In the genomic region with DNA sequence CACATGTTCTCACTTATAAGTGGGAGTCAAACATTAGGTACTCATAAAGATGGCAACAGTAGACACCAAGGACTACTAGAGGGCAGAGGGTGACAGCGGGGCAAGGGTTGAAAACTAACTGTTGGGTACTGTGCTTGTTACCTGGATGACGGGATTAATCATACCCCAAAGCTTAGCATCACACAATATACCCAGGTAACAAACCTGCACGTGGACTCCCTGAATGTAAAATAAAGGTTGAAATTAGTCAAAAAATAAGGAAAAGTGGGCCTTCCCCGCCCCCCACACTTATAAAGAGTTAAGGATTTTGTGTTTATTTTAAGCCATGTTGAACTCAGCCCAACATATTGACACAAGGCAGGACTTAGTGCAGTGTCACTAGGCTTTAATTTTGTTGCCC, we compare ENCODE assay signal across 22 cellular contexts.
DNase-seq lines count a peak whose midpoint lies in the region; ATAC-seq and TF ChIP-seq lines count a peak whose summit lies in the region.
"Had no signal": no experiment of that assay in that cellular context is flagged by ENCODE, and none has a peak within 500 bp of the region (broad histone marks: within the 10 kb centered on the region; RNA-seq: fewer than 3 reads in every experiment).

No MANE protein-coding gene starts in this region.

- TF ChIP-seq CTCF in right atrium auricular region (IDR thresholded peaks at IDR 0.05) (no peak), endodermal cell (conservative IDR thresholded peaks at IDR 0.05) (no peak), mesothelial cell of epicardium (IDR thresholded peaks at IDR 0.05; ENCODE audit: unreplicated experiment) (no peak)

- H3K4me1 ChIP-seq in right atrium auricular region (no peaks in the 10 kb centered on the region), right cardiac atrium (ENCODE audit: control insufficient read depth, insufficient read depth, low read length) (peaks cover 2% of the 10 kb centered on the region), endodermal cell (ENCODE audit: control insufficient read depth, insufficient read depth, low read length) (no peaks in the 10 kb centered on the region)

- H3K27ac Mint-ChIP-seq in endodermal cell (no peak overlapping the region), immature natural killer cell (peak overlapping the region in 4 of 6 donors; percentile 28 to 71 (median 38)), mesothelial cell of epicardium (no peak overlapping the region)
- H3K27ac Mint-ChIP-seq: B cell; CD4-positive, alpha-beta T cell; CD8-positive, alpha-beta T cell had no signal

- H3K36me3 ChIP-seq in right atrium auricular region = no peaks in the 10 kb centered on the region
- no peaks in the 10 kb centered on the region for H3K36me3 ChIP-seq in endodermal cell (ENCODE audit: control insufficient read depth, insufficient read depth, low read length)
- H3K36me3 ChIP-seq: BLaER1 treated with 17β-estradiol and CSF1 and Interleukin-3, amounts not matched to agents 10 nM and 100 nM had no signal

- no peak for ATAC-seq in right cardiac atrium
- ATAC-seq: A549; CD8-positive, alpha-beta T cell; GM12878 had no signal

- no peak overlapping the region for H3K27ac ChIP-seq in right atrium auricular region
- H3K27ac ChIP-seq in right cardiac atrium (ENCODE audit: low read length) = no peak overlapping the region
- H3K27ac ChIP-seq in endodermal cell (ENCODE audit: low read depth, low read length) = no peak overlapping the region
- H3K27ac ChIP-seq: 22Rv1; A549; BLaER1 treated with 17β-estradiol and CSF1 and Interleukin-3, amounts not matched to agents 10 nM and 100 nM; C4-2B had no signal

- H3K36me3 Mint-ChIP-seq in endodermal cell (ENCODE audit: low read depth) (no peaks in the 10 kb centered on the region), immature natural killer cell (peaks cover 0 to 5% (median 0%) of the 10 kb centered on the region in 3 donors), mesothelial cell of epicardium (peaks cover 4% of the 10 kb centered on the region)

- intact Hi-C loops in right cardiac atrium (cut with DNase I) = no loop called here

- H3K4me1 Mint-ChIP-seq in endodermal cell (peaks cover 4% of the 10 kb centered on the region), immature natural killer cell (peaks cover 33 to 40% of the 10 kb centered on the region in 2 donors), mesothelial cell of epicardium (peaks cover 20% of the 10 kb centered on the region)
- H3K4me1 Mint-ChIP-seq: B cell had no signal

- H3K9me3 ChIP-seq in right atrium auricular region (no peaks in the 10 kb centered on the region), right cardiac atrium (ENCODE audit: control insufficient read depth, low read length) (no peaks in the 10 kb centered on the region), endodermal cell (ENCODE audit: control insufficient read depth, low read length) (no peaks in the 10 kb centered on the region)
- H3K9me3 ChIP-seq: A549; BLaER1 treated with 17β-estradiol and CSF1 and Interleukin-3, amounts not matched to agents 10 nM and 100 nM had no signal

- H3K9ac ChIP-seq in endodermal cell (ENCODE audit: extremely low read depth, low read length, poor library complexity, severe bottlenecking) = no peak overlapping the region
- H3K9ac ChIP-seq: BLaER1 treated with 17β-estradiol and CSF1 and Interleukin-3, amounts not matched to agents 10 nM and 100 nM had no signal

- H3K9me3 Mint-ChIP-seq in endodermal cell (no peaks in the 10 kb centered on the region), immature natural killer cell (no peaks in the 10 kb centered on the region), mesothelial cell of epicardium (peaks cover 20% of the 10 kb centered on the region)
- H3K9me3 Mint-ChIP-seq: CD4-positive, alpha-beta T cell; CD8-positive, alpha-beta T cell had no signal

- H3K27me3 ChIP-seq in right atrium auricular region = no peaks in the 10 kb centered on the region
- no peaks in the 10 kb centered on the region for H3K27me3 ChIP-seq in right cardiac atrium (ENCODE audit: control insufficient read depth, insufficient read depth)
- no peaks in the 10 kb centered on the region for H3K27me3 ChIP-seq in endodermal cell (ENCODE audit: control insufficient read depth, insufficient read depth, low read length, poor library complexity, severe bottlenecking)
- H3K27me3 ChIP-seq: BLaER1 treated with 17β-estradiol and CSF1 and Interleukin-3, amounts not matched to agents 10 nM and 100 nM had no signal

- H3K4me3 ChIP-seq in right atrium auricular region = no peak overlapping the region
- H3K4me3 ChIP-seq in right cardiac atrium (ENCODE audit: low read length) = no peak overlapping the region
- H3K4me3 ChIP-seq in endodermal cell (ENCODE audit: low read length) = no peak overlapping the region
- H3K4me3 ChIP-seq: A549; BLaER1 treated with 17β-estradiol and CSF1 and Interleukin-3, amounts not matched to agents 10 nM and 100 nM; GM12878 had no signal

- DNase-seq in right atrium auricular region (ENCODE audit: low spot score) = peak; percentile 18
- no peak for DNase-seq in right cardiac atrium
- DNase-seq in endodermal cell = peak; percentile 5
- DNase-seq in immature natural killer cell = no peak
- DNase-seq in activated CD4-positive, alpha-beta T cell treated with anti-CD3 and anti-CD28 coated beads, Interleukin-2, amount 50 U/mL, for 48 hours = no peak
- no peak for DNase-seq in mesothelial cell of epicardium (ENCODE audit: low spot score in 2 of 2, unreplicated experiment in 2 of 2)
- DNase-seq: AML-193; CD4-positive, alpha-beta T cell; CD8-positive, alpha-beta T cell; DMS 273 treated with DMSO at 0.1 percent for 48 hours; DMS153; DMS53; DMS79; DND-41; EL; GDM1 had no signal

- H3K27me3 Mint-ChIP-seq in endodermal cell (ENCODE audit: insufficient read depth) (no peaks in the 10 kb centered on the region), immature natural killer cell (ENCODE audit: low read depth in 3 of 3) (peaks cover 6 to 8% (median 8%) of the 10 kb centered on the region in 3 donors), mesothelial cell of epicardium (ENCODE audit: low read depth) (no peaks in the 10 kb centered on the region)
- H3K27me3 Mint-ChIP-seq: B cell; CD4-positive, alpha-beta T cell had no signal

- H3K4me3 Mint-ChIP-seq in endodermal cell (no peak overlapping the region), immature natural killer cell (no peak overlapping the region), mesothelial cell of epicardium (no peak overlapping the region)
- H3K4me3 Mint-ChIP-seq: B cell; CD4-positive, alpha-beta T cell; CD8-positive, alpha-beta T cell had no signal

- 90% methylated on average over 4 of the region's 4 CpGs for WGBS in right cardiac atrium
- WGBS in endodermal cell (ENCODE audit: insufficient coverage in 1 of 2, insufficient read length in 1 of 2), 2 experiments = 91 to 100% methylated on average over 1 to 4 of the region's 4 CpGs

Comparison
In these comparisons a context has a peak if more than half of its experiments do, and no peak if none do; other contexts are left out.
1. DNase-seq: peak in right atrium auricular region (single experiment) and endodermal cell (single experiment); none in right cardiac atrium (0 of 3), immature natural killer cell (0 of 3), activated CD4-positive, alpha-beta T cell treated with anti-CD3 and anti-CD28 coated beads, Interleukin-2, amount 50 U/mL, for 48 hours (0 of 2) and mesothelial cell of epicardium (0 of 2).
2. H3K27ac Mint-ChIP-seq: peak in immature natural killer cell (4 of 6); none in endodermal cell (single experiment) and mesothelial cell of epicardium (single experiment).